ENCODE assay signal across 16 cellular contexts in the genomic region with DNA sequence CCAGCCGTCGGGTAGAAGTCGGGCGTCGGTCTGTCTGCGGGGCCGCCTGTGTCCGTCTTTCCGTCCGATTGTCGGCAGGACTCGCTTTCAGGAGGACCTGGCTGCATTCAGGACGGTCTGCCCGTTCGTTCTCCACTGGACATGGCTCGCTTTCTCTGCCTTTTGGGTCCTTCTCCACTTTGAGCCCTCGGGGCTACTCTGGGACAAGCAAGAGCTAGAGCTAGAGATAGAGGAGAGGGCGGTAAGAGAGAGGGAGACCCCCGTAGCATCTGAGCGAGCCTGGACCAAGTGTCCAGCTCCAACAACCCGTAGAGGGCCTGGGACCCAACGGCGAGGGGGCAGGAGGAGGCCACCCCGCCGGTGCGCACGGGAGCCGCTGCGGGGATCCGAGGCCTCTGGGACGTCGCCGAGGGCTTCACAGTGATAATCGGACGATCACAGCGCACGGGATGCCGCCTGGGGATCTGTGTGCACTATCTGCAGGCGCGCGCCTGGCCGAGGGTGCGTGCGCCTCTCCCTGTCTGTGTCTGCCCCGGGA. TPM values are rescaled to one million over a fixed set of nuclear protein-coding genes. Genes with fewer than 3 reads are reported as not detected.
A peak's percentile ranks its signal among the peaks of the same experiment; 100 is the strongest.
DNase-seq lines count a peak whose midpoint lies in the region; ATAC-seq, FAIRE-seq and TF ChIP-seq lines count a peak whose summit lies in the region.
"Had no signal": no experiment of that assay in that cellular context is flagged by ENCODE, and none has a peak within 500 bp of the region (broad histone marks: within the 10 kb centered on the region; RNA-seq: fewer than 3 reads in every experiment).

No MANE protein-coding gene starts in this region.

- H3K79me2 ChIP-seq in endothelial cell of umbilical vein (ENCODE audit: control insufficient read depth, insufficient read depth, low read length) (no peaks in the 10 kb centered on the region), osteoblast (ENCODE audit: insufficient read depth, low read length) (no peaks in the 10 kb centered on the region)

- peaks cover 49% of the 10 kb centered on the region for H3K4me1 ChIP-seq in HUES6 (ENCODE audit: control insufficient read depth, insufficient read depth, low read length)
- peaks cover 3% of the 10 kb centered on the region for H3K4me1 ChIP-seq in endothelial cell of umbilical vein (ENCODE audit: control insufficient read depth, extremely low read depth, insufficient read depth, low read length)
- no peaks in the 10 kb centered on the region for H3K4me1 ChIP-seq in osteoblast (ENCODE audit: insufficient read depth, low read length)

- H3K4me2 ChIP-seq in endothelial cell of umbilical vein (ENCODE audit: insufficient read depth, low read length) (no peak overlapping the region), osteoblast (ENCODE audit: insufficient read depth, low read length) (no peak overlapping the region)

- no peak overlapping the region for H2AFZ ChIP-seq in endothelial cell of umbilical vein (ENCODE audit: low read depth, low read length)
- no peak overlapping the region for H2AFZ ChIP-seq in osteoblast (ENCODE audit: low read length)

- TF ChIP-seq CTCF in endothelial cell of umbilical vein (IDR thresholded peaks at IDR 0.05; ENCODE audit: extremely low read depth in 1 of 2, insufficient read depth in 1 of 2, low read depth in 1 of 2, low read length in 2 of 2) (no peak), osteoblast (IDR thresholded peaks at IDR 0.05; ENCODE audit: extremely low read depth, low read depth, low read length) (no peak)

- intact Hi-C loops in endothelial cell of umbilical vein (cut with micrococcal nuclease): no loop called here

- DNase-seq in DMS53 (lab: John Stamatoyannopoulos, UW): peak; percentile 65
- no peak for DNase-seq in DMS53 treated with DMSO at 0.1 percent for 48 hours (lab: John Stamatoyannopoulos, UW; ENCODE audit: unreplicated experiment)
- DNase-seq in endothelial cell of umbilical vein (ENCODE audit: low read depth, low spot score): no peak
- DNase-seq in osteoblast (ENCODE audit: insufficient read length, low spot score, missing footprints): peak; percentile 74
- no peak for DNase-seq in NCI-H1436 (lab: John Stamatoyannopoulos, UW)
- DNase-seq in caudate nucleus (lab: John Stamatoyannopoulos, UW): no peak
- DNase-seq: Caco-2; kidney glomerular epithelial cell; NCI-H1105 treated with DMSO at 0.1 percent for 48 hours; NCI-H510A treated with DMSO at 0.1 percent for 48 hours; stimulated activated CD4-positive, alpha-beta T cell treated with anti-CD3 and anti-CD28 coated beads, Interleukin-4, amount 100 ng/mL, for 1 hour had no signal

- TF ChIP-seq POLR2A in endothelial cell of umbilical vein (IDR thresholded peaks at IDR 0.05; ENCODE audit: low read depth, low read length): no peak

- POLR2A ChIA-PET in endothelial cell of umbilical vein (lab: Charles Lee): interaction anchor here (0.6 kb wide), 1 partner anchor 609 kb away, joined by 4 read pairs; no protein-coding TSS in a partner anchor

- H3K4me3 ChIP-seq in HUES6 (ENCODE audit: low read depth, low read length) (peak overlapping the region; percentile 45; the same call in 1 of the 2 replicates), endothelial cell of umbilical vein (replicated peaks in 1 of 3; ENCODE audit: insufficient read depth in 1 of 3, low read depth in 1 of 3, low read length in 3 of 3) (no peak overlapping the region), osteoblast (ENCODE audit: insufficient read depth, low read length) (no peak overlapping the region)

- H3K36me3 ChIP-seq in HUES6 (ENCODE audit: control insufficient read depth, insufficient read depth, low read length) (no peaks in the 10 kb centered on the region), endothelial cell of umbilical vein (ENCODE audit: control insufficient read depth in 2 of 2, extremely low read depth in 1 of 2, insufficient read depth in 2 of 2, low read length in 2 of 2) (no peaks in the 10 kb centered on the region), osteoblast (ENCODE audit: insufficient read depth, low read length) (no peaks in the 10 kb centered on the region)

- H3K27ac ChIP-seq in HUES6 (ENCODE audit: low read depth, low read length) (no peak overlapping the region), endothelial cell of umbilical vein (ENCODE audit: insufficient read depth, low read depth, low read length) (no peak overlapping the region), osteoblast (ENCODE audit: low read depth, low read length) (no peak overlapping the region), caudate nucleus (ENCODE audit: low read depth, low read length) (no peak overlapping the region)
- H3K27ac ChIP-seq: VCaP had no signal

- BruUV-seq in endothelial cell of umbilical vein (replicated peaks; lab: Mats Ljungman, UMichigan): no TSS peak

- no peaks in the 10 kb centered on the region for H3K9me1 ChIP-seq in endothelial cell of umbilical vein (replicated peaks; ENCODE audit: control insufficient read depth, extremely low read depth, insufficient read depth, low read length)

- dilution Hi-C loops in endothelial cell of umbilical vein (cut with MboI; ENCODE audit: extremely low pct_ligation_motif_present, low sequenced_read_pairs): no loop called here

- H3K27me3 ChIP-seq in HUES6 (ENCODE audit: control insufficient read depth, insufficient read depth, low read length) (peaks cover 100% of the 10 kb centered on the region), endothelial cell of umbilical vein (ENCODE audit: control insufficient read depth in 2 of 2, insufficient read depth in 2 of 2, low read length in 2 of 2) (peaks cover 88 to 99% of the 10 kb centered on the region in 2 experiments), osteoblast (ENCODE audit: insufficient read depth, low read length) (peaks cover 61% of the 10 kb centered on the region)

- CTCF ChIA-PET in endothelial cell of umbilical vein (lab: Charles Lee): no interaction called here

- FAIRE-seq in endothelial cell of umbilical vein (lab: Jason Lieb, UNC): no peak

- H4K20me1 ChIP-seq in endothelial cell of umbilical vein (replicated peaks; ENCODE audit: control insufficient read depth, extremely low read depth, insufficient read depth, low read length): peaks cover 2% of the 10 kb centered on the region
- no peaks in the 10 kb centered on the region for H4K20me1 ChIP-seq in osteoblast (ENCODE audit: insufficient read depth, low read length)

- no peak for ATAC-seq in HG03139 (IDR thresholded peaks at IDR 0.05; ENCODE audit: unreplicated experiment)

- H3K9ac ChIP-seq in HUES6 (ENCODE audit: low read length) (peak overlapping the region; percentile 13), endothelial cell of umbilical vein (replicated peaks; ENCODE audit: extremely low read depth, insufficient read depth, low read length) (no peak overlapping the region)

- H3K9me3 ChIP-seq in HUES6 (ENCODE audit: control insufficient read depth, insufficient read depth, low read depth, low read length) (no peaks in the 10 kb centered on the region), endothelial cell of umbilical vein (replicated peaks; ENCODE audit: control insufficient read depth, insufficient read depth, low read length) (no peaks in the 10 kb centered on the region), osteoblast (ENCODE audit: low read depth, low read length) (no peaks in the 10 kb centered on the region)

TF ChIP-seq in endothelial cell of umbilical vein, 7 proteins besides CTCF, POLR2A, EP300 and RAD21:
- TF ChIP-seq EZH2 (IDR thresholded peaks at IDR 0.05; ENCODE audit: borderline replicate concordance, low read depth, low read length, severe bottlenecking): peak; percentile 93
- no peak for TF ChIP-seq GATA2 (IDR thresholded peaks at IDR 0.05; ENCODE audit: insufficient read depth, insufficient read length, low read depth, low read length)
- TF ChIP-seq JUN (IDR thresholded peaks at IDR 0.05; ENCODE audit: borderline replicate concordance, insufficient read depth, insufficient read length, low read depth): no peak
- TF ChIP-seq MYC (IDR thresholded peaks at IDR 0.05; ENCODE audit: low read depth, low read length): no peak
- TF ChIP-seq FOS (IDR thresholded peaks at IDR 0.05; ENCODE audit: borderline replicate concordance, insufficient read depth, low read length): no peak
- TF ChIP-seq POLR2AphosphoS5 (IDR thresholded peaks at IDR 0.05; ENCODE audit: insufficient read depth, low read depth, low read length): no peak
- TF ChIP-seq, protein P1, sequence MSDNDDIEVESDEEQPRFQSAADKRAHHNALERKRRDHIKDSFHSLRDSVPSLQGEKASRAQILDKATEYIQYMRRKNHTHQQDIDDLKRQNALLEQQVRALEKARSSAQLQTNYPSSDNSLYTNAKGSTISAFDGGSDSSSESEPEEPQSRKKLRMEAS (IDR thresholded peaks at IDR 0.05; ENCODE audit: insufficient read depth, insufficient read length): no peak

RNA-seq across cellular contexts. Expression of a gene that starts 4.5 kb away (rescaled TPM):
- total RNA-seq in endothelial cell of umbilical vein (not detected in 2 replicates), osteoblast (0.59 TPM in 1 of 2 replicates, not detected in the other)
- polyA plus RNA-seq in endothelial cell of umbilical vein: not detected in 2 replicates
- polyA plus RNA-seq in endothelial cell of umbilical vein (2011; cell fraction: cytosol; rRNA removed): not detected in 2 replicates
- not detected in 2 replicates for polyA plus RNA-seq in endothelial cell of umbilical vein (2011; cell fraction: nucleus; rRNA removed)
- not detected in 2 replicates for polyA plus RNA-seq in endothelial cell of umbilical vein (2012)
- not detected in 2 replicates for polyA minus RNA-seq in endothelial cell of umbilical vein
- not detected for polyA minus RNA-seq in endothelial cell of umbilical vein (2011; cell fraction: cytosol; rRNA and poly(A)+ RNA removed)
- not detected in 2 replicates for polyA minus RNA-seq in endothelial cell of umbilical vein (2011; cell fraction: nucleus; rRNA and poly(A)+ RNA removed)
- total RNA-seq: activated T-helper 2 cell treated with anti-CD3 and anti-CD28 coated beads, Interferon-gamma antibody, Interleukin-2, Interleukin-4, amounts not matched to agents 10 μg/mL and 5 μg/mL and 100 μg/mL, durations not matched to agents 14 hours and 24 hours and 36 hours; HT1080 had no signal

RNA-seq across cellular contexts. Expression of a gene that starts 57.1 kb away (rescaled TPM):
- not detected in 2 replicates for total RNA-seq in endothelial cell of umbilical vein
- not detected in 2 replicates for polyA plus RNA-seq in endothelial cell of umbilical vein
- polyA plus RNA-seq in endothelial cell of umbilical vein (2011; cell fraction: cytosol; rRNA removed): 0.01 TPM in 1 of 2 replicates, not detected in the other
- polyA plus RNA-seq in endothelial cell of umbilical vein (2011; cell fraction: nucleus; rRNA removed): not detected in 2 replicates
- not detected in 2 replicates for polyA plus RNA-seq in endothelial cell of umbilical vein (2012)
- not detected in 2 replicates for polyA minus RNA-seq in endothelial cell of umbilical vein
- 0.82 TPM for polyA minus RNA-seq in endothelial cell of umbilical vein (2011; cell fraction: cytosol; rRNA and poly(A)+ RNA removed)
- polyA minus RNA-seq in endothelial cell of umbilical vein (2011; cell fraction: nucleus; rRNA and poly(A)+ RNA removed): not detected in 2 replicates
- total RNA-seq in osteoblast: 10.3 and 11.6 TPM in 2 replicates

Comparison
In these comparisons a context has a peak if more than half of its experiments do, and no peak if none do; other contexts are left out.
1. DNase-seq: peak in DMS53 (single experiment) and osteoblast (single experiment); none in DMS53 treated with DMSO at 0.1 percent for 48 hours (single experiment), endothelial cell of umbilical vein (single experiment), NCI-H1436 (single experiment) and caudate nucleus (0 of 61).
2. RNA of a gene that starts 57.1 kb away (total RNA-seq): 10.3 to 11.6 TPM in osteoblast; not detected in endothelial cell of umbilical vein; every median in the first group is over 10 times any median in the second.